In genomic region chr11:57527056-57527631, GRCh38 we compare ENCODE assay signal across 1 cellular context.
A peak's percentile ranks its signal among the peaks of the same experiment; 100 is the strongest.
TF ChIP-seq lines count a peak whose summit lies in the region.

No MANE protein-coding gene starts in this region.

TF ChIP-seq in K562, 482 proteins besides CTCF, POLR2A, EP300 and RAD21 (continued from another document and continues in another):
- no peak for TF ChIP-seq ZBTB34 (CRISPR knock-in tag; IDR thresholded peaks at IDR 0.05)
- peak; percentile 34; the same call in 1 of the 2 replicates for TF ChIP-seq ZEB2 (IDR thresholded peaks at IDR 0.05)
- TF ChIP-seq CC2D1A (IDR thresholded peaks at IDR 0.05), result peak; percentile 85; the same call in 1 of the 2 replicates
- TF ChIP-seq ZNF318 (IDR thresholded peaks at IDR 0.05; ENCODE audit: borderline replicate concordance in 1 of 2, low read depth in 1 of 2), result no peak
- peak; percentile 71 for TF ChIP-seq ZNF592 (IDR thresholded peaks at IDR 0.05)
- no peak for TF ChIP-seq PTTG1 (tag; IDR thresholded peaks at IDR 0.05; ENCODE audit: low read depth)
- no peak for TF ChIP-seq NR0B1 (IDR thresholded peaks at IDR 0.05; ENCODE audit: partially characterized antibody)
- TF ChIP-seq JUN (IDR thresholded peaks at IDR 0.05; ENCODE audit: borderline replicate concordance, low read depth, low read length), result no peak
- no peak for TF ChIP-seq JUN (CRISPR knock-in tag; IDR thresholded peaks at IDR 0.05; ENCODE audit: borderline replicate concordance)
- TF ChIP-seq HCFC1 (IDR thresholded peaks at IDR 0.05; ENCODE audit: low read depth, low read length), result peak; percentile 13; the same call in 1 of the 2 replicates
- no peak for TF ChIP-seq ETS1 (conservative IDR thresholded peaks at IDR 0.05; ENCODE audit: control insufficient read depth, low read depth, low read length)
- no peak for TF ChIP-seq SP1 (CRISPR knock-in tag; IDR thresholded peaks at IDR 0.05)
- TF ChIP-seq NCOR1 (IDR thresholded peaks at IDR 0.05), result no peak; the same call in 1 of the 2 replicates
- no peak for TF ChIP-seq ZNF696 (CRISPR knock-in tag; conservative IDR thresholded peaks at IDR 0.05)
- TF ChIP-seq CBX8 (IDR thresholded peaks at IDR 0.05; ENCODE audit: borderline replicate concordance, extremely low read depth, low read depth, low read length, poor library complexity, severe bottlenecking), result no peak
- TF ChIP-seq TAF9B (IDR thresholded peaks at IDR 0.05; ENCODE audit: partially characterized antibody), result no peak
- peak; percentile 17 to 23; a peak in 2 of 4 replicates for TF ChIP-seq MNT (conservative IDR thresholded peaks at IDR 0.05)
- no peak for TF ChIP-seq POLR3G (IDR thresholded peaks at IDR 0.05; ENCODE audit: extremely low read depth, insufficient read length, insufficient replicate concordance)
- peak; percentile 68; the same call in 1 of the 2 replicates for TF ChIP-seq LCOR (CRISPR knock-in tag; IDR thresholded peaks at IDR 0.05)
- 0 out of 2 replicates have a peak, but pooled peaks have one; percentile 21 for TF ChIP-seq BHLHE40 (IDR thresholded peaks at IDR 0.05; ENCODE audit: low read length)
- no peak for TF ChIP-seq RREB1 (CRISPR knock-in tag; IDR thresholded peaks at IDR 0.05)
- no peak for TF ChIP-seq ZNF77 (CRISPR knock-in tag; IDR thresholded peaks at IDR 0.05)
- no peak for TF ChIP-seq ZNF316 (IDR thresholded peaks at IDR 0.05)
- 0 out of 2 replicates have a peak, but pooled peaks have one; percentile 10 for TF ChIP-seq MYNN (IDR thresholded peaks at IDR 0.05)
- no peak for TF ChIP-seq MYNN (CRISPR knock-in tag; IDR thresholded peaks at IDR 0.05)
- TF ChIP-seq ZNF76 (CRISPR knock-in tag; IDR thresholded peaks at IDR 0.05; ENCODE audit: borderline replicate concordance), result no peak
- no peak for TF ChIP-seq FOXO4 (CRISPR knock-in tag; IDR thresholded peaks at IDR 0.05)
